9 cellular contexts compared by ENCODE assay signal in the genomic region with DNA sequence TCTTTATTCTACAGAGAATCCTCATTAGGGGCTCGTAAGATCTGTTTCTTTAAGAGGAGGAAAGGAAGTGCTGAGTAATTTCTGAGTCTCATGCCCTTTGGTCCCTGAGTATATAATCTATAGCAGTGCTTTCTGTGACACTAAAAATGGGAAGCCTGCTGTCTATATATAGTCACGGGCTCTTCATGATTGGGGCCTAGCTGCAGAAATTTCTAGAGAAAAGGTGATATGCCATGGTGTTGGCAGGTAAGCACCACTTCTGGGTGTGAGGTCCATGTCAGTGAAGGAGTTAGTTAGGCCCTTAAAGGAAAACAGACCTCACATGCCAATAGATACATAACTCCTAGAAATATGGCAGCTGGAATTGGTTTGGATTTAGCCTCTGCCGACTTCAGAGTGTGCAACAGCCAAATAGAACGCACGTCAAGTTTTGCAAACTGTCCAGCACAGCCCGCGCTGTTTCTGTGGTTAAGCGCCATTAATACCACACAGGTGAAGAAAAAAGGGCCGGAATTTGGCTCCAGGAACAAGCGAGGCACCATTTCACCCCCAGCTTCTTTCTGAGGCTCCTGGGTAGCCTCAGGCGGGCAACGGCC.
DNase-seq lines count a peak whose midpoint lies in the region; ATAC-seq and TF ChIP-seq lines count a peak whose summit lies in the region.
"Had no signal": no experiment of that assay in that cellular context is flagged by ENCODE, and none has a peak within 500 bp of the region (broad histone marks: within the 10 kb centered on the region; RNA-seq: fewer than 3 reads in every experiment).

No MANE protein-coding gene starts in this region.

- ATAC-seq in HCT116 (no peak), WTC11 (no peak), HG03280 (IDR thresholded peaks at IDR 0.05; ENCODE audit: unreplicated experiment) (no peak), HG03108 (IDR thresholded peaks at IDR 0.05; ENCODE audit: unreplicated experiment) (no peak)

- TF ChIP-seq CTCF in HCT116 (IDR thresholded peaks at IDR 0.05 in 2 of 3, conservative IDR thresholded peaks at IDR 0.05 in 1 of 3; ENCODE audit: borderline replicate concordance in 1 of 3, insufficient read depth in 1 of 3, low read depth in 2 of 3, low read length in 2 of 3) (no peak), WTC11 (IDR thresholded peaks at IDR 0.05) (no peak)

- no peak for TF ChIP-seq RAD21 in HCT116 (IDR thresholded peaks at IDR 0.05; ENCODE audit: low read depth)

- H3K36me3 ChIP-seq in HCT116 (ENCODE audit: control insufficient read depth in 1 of 2, insufficient read depth in 2 of 2, low read length in 2 of 2) (no peaks in the 10 kb centered on the region), iPS-18a (ENCODE audit: control insufficient read depth, low read depth, low read length) (no peaks in the 10 kb centered on the region)
- H3K36me3 ChIP-seq: neutrophil had no signal

- TF ChIP-seq POLR2A in HCT116 (IDR thresholded peaks at IDR 0.05; ENCODE audit: borderline replicate concordance, extremely low read depth, insufficient read depth, insufficient read length) = no peak

- peak overlapping the region; percentile 88 for H3K9ac ChIP-seq in HCT116 (ENCODE audit: low read length)
- H3K9ac ChIP-seq in iPS-18a (ENCODE audit: low read length) = peak overlapping the region; percentile 81

- RAD21 ChIA-PET in HCT116 (lab: Charles Lee; ENCODE audit: low non-redundant PET in 1 of 2, low total read pairs in 2 of 2, uncharacterized antibody in 2 of 2, unreplicated experiment in 2 of 2) = interaction anchor here (1.2 to 1.5 kb wide), 2 partner anchors 29 to 60 kb away, joined by 3 read pairs; no protein-coding TSS in a partner anchor

- H3K4me2 ChIP-seq in HCT116 (ENCODE audit: low read length) = peak overlapping the region; percentile 74

- intact Hi-C loops in HCT116 (cut with micrococcal nuclease) = loop anchor here (2.0 to 5.0 kb wide), 3 partner anchors 49 to 183 kb away; a partner anchor contains a TSS

- H3K9me3 ChIP-seq in HCT116 (ENCODE audit: control insufficient read depth in 1 of 2, insufficient read depth in 1 of 2, low read depth in 1 of 2, low read length in 2 of 2) (no peaks in the 10 kb centered on the region), iPS-18a (ENCODE audit: control insufficient read depth, low read depth, low read length) (no peaks in the 10 kb centered on the region)
- H3K9me3 ChIP-seq: neutrophil had no signal

- H3K27me3 Mint-ChIP-seq in WTC11 (ENCODE audit: low read depth) = peaks cover 3% of the 10 kb centered on the region

- peak overlapping the region; percentile 67 for H3K4me3 Mint-ChIP-seq in WTC11

- H3K4me1 ChIP-seq in HCT116 (ENCODE audit: control insufficient read depth in 1 of 2, insufficient read depth in 2 of 2, low read length in 2 of 2) (peaks cover 13 to 30% of the 10 kb centered on the region in 2 experiments), iPS-18a (ENCODE audit: control insufficient read depth, low read depth, low read length) (peaks cover 3% of the 10 kb centered on the region)

- H4K20me1 ChIP-seq in HCT116 (ENCODE audit: insufficient read depth) = no peaks in the 10 kb centered on the region

- POLR2A ChIA-PET in HCT116 (lab: Charles Lee) (interaction anchor here (1.1 to 1.8 kb wide), 3 partner anchors 10 to 185 kb away, joined by 3 to 6 read pairs (median 4); a partner anchor contains a TSS), WTC11 (lab: Charles Lee) (interaction anchor here (0.6 to 2.1 kb wide), 3 partner anchors 14 to 53 kb away, joined by 3 to 15 read pairs (median 3); no protein-coding TSS in a partner anchor)

- peaks cover 36% of the 10 kb centered on the region for H3K4me1 Mint-ChIP-seq in WTC11

- 0 out of 2 replicates have a peak overlapping the region, but pooled peaks have one; percentile 60 for H3K27ac Mint-ChIP-seq in WTC11

- CTCF ChIA-PET in HCT116 (lab: Charles Lee) = interaction anchor here (0.9 to 1.8 kb wide), 10 partner anchors 9 to 212 kb away, joined by 3 to 11 read pairs (median 5); a partner anchor contains a TSS
- CTCF ChIA-PET in WTC11 (lab: Charles Lee) = interaction anchor here (0.7 to 2.0 kb wide), 11 partner anchors 10 to 212 kb away, joined by 3 to 10 read pairs (median 4); no protein-coding TSS in a partner anchor

- H3K9me2 ChIP-seq in HCT116 (ENCODE audit: insufficient read depth) = no peaks in the 10 kb centered on the region

- H3K27me3 ChIP-seq in HCT116 (ENCODE audit: insufficient read depth, low read length) = no peaks in the 10 kb centered on the region
- no peaks in the 10 kb centered on the region for H3K27me3 ChIP-seq in iPS-18a (ENCODE audit: control insufficient read depth, insufficient read depth, low read length)

- no peaks in the 10 kb centered on the region for H3K9me3 Mint-ChIP-seq in WTC11

- H3K4me3 ChIP-seq in HCT116 (replicated peaks in 1 of 2; ENCODE audit: low read depth in 1 of 2, low read length in 2 of 2) = peak overlapping the region; percentile 74 to 85
- H3K4me3 ChIP-seq in iPS-18a (ENCODE audit: low read length) = peak overlapping the region; percentile 71

- H2AFZ ChIP-seq in HCT116 (ENCODE audit: low read depth, low read length, poor library complexity, severe bottlenecking) = peak overlapping the region; percentile 93

- peak overlapping the region; percentile 86 for H3K27ac ChIP-seq in HCT116 (ENCODE audit: low read depth, low read length)
- H3K27ac ChIP-seq in iPS-18a (ENCODE audit: low read length) = no peak overlapping the region
- peak overlapping the region; percentile 56 for H3K27ac ChIP-seq in temporal lobe (ENCODE audit: low read depth, low read length)
- H3K27ac ChIP-seq: neutrophil had no signal

- H3K79me2 ChIP-seq in HCT116 (ENCODE audit: insufficient read depth, low read length) = peaks cover 21% of the 10 kb centered on the region

- TSS peak; percentile 70 for BruUV-seq in HCT116 (replicated peaks; lab: Mats Ljungman, UMichigan)

- H3K36me3 Mint-ChIP-seq in WTC11 = no peaks in the 10 kb centered on the region

- DNase-seq in HCT116 (ENCODE audit: low read depth, low spot score) (peak; percentile 16), WTC11 (ENCODE audit: low spot score) (no peak), NCI-H1417 (lab: John Stamatoyannopoulos, UW) (no peak)
- no peak for DNase-seq in stimulated activated naive CD4-positive, alpha-beta T cell (lab: John Stamatoyannopoulos, UW)

TF ChIP-seq in HCT116, 20 proteins besides CTCF, POLR2A, EP300 and RAD21:
- TF ChIP-seq EGR1 (IDR thresholded peaks at IDR 0.05; ENCODE audit: low read depth) (no peak), ZNF274 (IDR thresholded peaks at IDR 0.05; ENCODE audit: low read depth, low read length) (no peak), YY1 (IDR thresholded peaks at IDR 0.05; ENCODE audit: extremely low read depth, insufficient replicate concordance, low read depth, low read length) (no peak), TCF7L2 (IDR thresholded peaks at IDR 0.05; ENCODE audit: borderline replicate concordance, extremely low read depth, insufficient read depth, insufficient read length) (no peak), JUND (IDR thresholded peaks at IDR 0.05) (no peak), EZH2phosphoT487 (IDR thresholded peaks at IDR 0.05; ENCODE audit: borderline replicate concordance) (no peak)

TF ChIP-seq in WTC11, 78 proteins besides CTCF, POLR2A, EP300 and RAD21 (continues in another document):
- TF ChIP-seq NFATC4 (CRISPR knock-in tag; IDR thresholded peaks at IDR 0.05) (no peak), IRF2 (CRISPR knock-in tag; IDR thresholded peaks at IDR 0.05; ENCODE audit: borderline replicate concordance, low read depth) (no peak), TEAD4 (CRISPR knock-in tag; IDR thresholded peaks at IDR 0.05) (no peak), EMX1 (CRISPR knock-in tag; IDR thresholded peaks at IDR 0.05) (no peak), GTF2I (CRISPR knock-in tag; conservative IDR thresholded peaks at IDR 0.05) (no peak), SP1 (CRISPR knock-in tag; conservative IDR thresholded peaks at IDR 0.05) (no peak)
- TF ChIP-seq, protein P1, sequence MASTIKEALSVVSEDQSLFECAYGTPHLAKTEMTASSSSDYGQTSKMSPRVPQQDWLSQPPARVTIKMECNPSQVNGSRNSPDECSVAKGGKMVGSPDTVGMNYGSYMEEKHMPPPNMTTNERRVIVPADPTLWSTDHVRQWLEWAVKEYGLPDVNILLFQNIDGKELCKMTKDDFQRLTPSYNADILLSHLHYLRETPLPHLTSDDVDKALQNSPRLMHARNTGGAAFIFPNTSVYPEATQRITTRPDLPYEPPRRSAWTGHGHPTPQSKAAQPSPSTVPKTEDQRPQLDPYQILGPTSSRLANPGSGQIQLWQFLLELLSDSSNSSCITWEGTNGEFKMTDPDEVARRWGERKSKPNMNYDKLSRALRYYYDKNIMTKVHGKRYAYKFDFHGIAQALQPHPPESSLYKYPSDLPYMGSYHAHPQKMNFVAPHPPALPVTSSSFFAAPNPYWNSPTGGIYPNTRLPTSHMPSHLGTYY (CRISPR knock-in tag; IDR thresholded peaks at IDR 0.05) = no peak
- TF ChIP-seq, protein P2, sequence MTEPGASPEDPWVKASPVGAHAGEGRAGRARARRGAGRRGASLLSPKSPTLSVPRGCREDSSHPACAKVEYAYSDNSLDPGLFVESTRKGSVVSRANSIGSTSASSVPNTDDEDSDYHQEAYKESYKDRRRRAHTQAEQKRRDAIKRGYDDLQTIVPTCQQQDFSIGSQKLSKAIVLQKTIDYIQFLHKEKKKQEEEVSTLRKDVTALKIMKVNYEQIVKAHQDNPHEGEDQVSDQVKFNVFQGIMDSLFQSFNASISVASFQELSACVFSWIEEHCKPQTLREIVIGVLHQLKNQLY (CRISPR knock-in tag; IDR thresholded peaks at IDR 0.05) = no peak
- TF ChIP-seq, protein P3, sequence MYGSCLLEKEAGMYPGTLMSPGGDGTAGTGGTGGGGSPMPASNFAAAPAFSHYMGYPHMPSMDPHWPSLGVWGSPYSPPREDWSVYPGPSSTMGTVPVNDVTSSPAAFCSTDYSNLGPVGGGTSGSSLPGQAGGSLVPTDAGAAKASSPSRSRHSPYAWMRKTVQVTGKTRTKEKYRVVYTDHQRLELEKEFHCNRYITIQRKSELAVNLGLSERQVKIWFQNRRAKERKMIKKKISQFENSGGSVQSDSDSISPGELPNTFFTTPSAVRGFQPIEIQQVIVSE (CRISPR knock-in tag; IDR thresholded peaks at IDR 0.05; ENCODE audit: borderline replicate concordance) = no peak
